ENCODE assay signal across 19 cellular contexts in genomic region chr3:120460862-120461261, GRCh38.
"Had no signal": no experiment of that assay in that cellular context is flagged by ENCODE, and none has a peak within 500 bp of the region (broad histone marks: within the 10 kb centered on the region; RNA-seq: fewer than 3 reads in every experiment).

No MANE protein-coding gene starts in this region.

- H3K36me3 ChIP-seq: ascending aorta, left ventricle myocardium inferior, stomach, thoracic aorta had no signal

- ATAC-seq: esophagus mucosa, sciatic nerve, T-cell had no signal

- H3K4me1 Mint-ChIP-seq: memory B cell had no signal

- H3K27me3 ChIP-seq: ascending aorta, stomach had no signal

- H3K9me3 Mint-ChIP-seq: activated naive CD4-positive, alpha-beta T cell treated with anti-CD3 and anti-CD28 coated beads, Interleukin-2, amount 10 ng/mL, durations not matched to agents 7 days and 5 days; activated T-helper 2 cell treated with anti-CD3 and anti-CD28 coated beads, Interferon-gamma antibody, Interleukin-2, Interleukin-4, amounts not matched to agents 10 μg/mL and 5 μg/mL and 100 μg/mL, durations not matched to agents 14 hours and 24 hours and 36 hours; memory B cell; T-cell had no signal

- H3K4me3 Mint-ChIP-seq: activated naive CD4-positive, alpha-beta T cell treated with anti-CD3 and anti-CD28 coated beads, Interleukin-2, amount 10 ng/mL, durations not matched to agents 7 days and 5 days; memory B cell; nephron progenitor cell; T-cell had no signal

- H3K27ac ChIP-seq: ascending aorta, left ventricle myocardium inferior, stomach, thoracic aorta had no signal

- H3K36me3 Mint-ChIP-seq: activated naive CD4-positive, alpha-beta T cell treated with anti-CD3 and anti-CD28 coated beads, Interleukin-2, amount 10 ng/mL, durations not matched to agents 7 days and 5 days; memory B cell; T-cell had no signal

- DNase-seq: activated CD4-positive, alpha-beta T cell treated with anti-CD3 and anti-CD28 coated beads for 1 hour; activated CD4-positive, alpha-beta T cell treated with anti-CD3 and anti-CD28 coated beads, Interleukin-2, amount 50 U/mL, for 4 hours; activated naive CD4-positive, alpha-beta T cell treated with anti-CD3 and anti-CD28 coated beads, Interleukin-2, amount 10 ng/mL, durations not matched to agents 7 days and 5 days; activated T-cell treated with anti-CD3 and anti-CD28 coated beads for 4 hours; kidney; left ventricle myocardium inferior; nephron progenitor cell; stimulated activated CD4-positive, alpha-beta T cell treated with anti-CD3 and anti-CD28 coated beads, Interleukin-12 subunit alpha, Interleukin-12 subunit beta, amount 100 ng/mL, for 4 hours; stimulated activated CD4-positive, alpha-beta T cell treated with anti-CD3 and anti-CD28 coated beads, Interleukin-2, amount 100 ng/mL, for 24 hours; stomach; T-cell; T-helper 9 cell had no signal

- H3K27ac Mint-ChIP-seq: activated naive CD4-positive, alpha-beta T cell treated with anti-CD3 and anti-CD28 coated beads, Interleukin-2, amount 10 ng/mL, durations not matched to agents 7 days and 5 days; activated T-helper 2 cell treated with anti-CD3 and anti-CD28 coated beads, Interferon-gamma antibody, Interleukin-2, Interleukin-4, amounts not matched to agents 10 μg/mL and 5 μg/mL and 100 μg/mL, durations not matched to agents 14 hours and 24 hours and 36 hours; memory B cell; nephron progenitor cell; T-cell had no signal

- FAIRE-seq: colon, kidney had no signal

- H3K4me3 ChIP-seq: ascending aorta, left ventricle myocardium inferior, stomach, thoracic aorta had no signal

- H3K4me1 ChIP-seq: ascending aorta, stomach had no signal

- H3K9me3 ChIP-seq: ascending aorta, left ventricle myocardium inferior, stomach, thoracic aorta had no signal
